In genomic region chr2:144522741-144523605, GRCh38 we compare ENCODE assay signal across 8 cellular contexts. TPM values are rescaled to one million over a fixed set of nuclear protein-coding genes. Genes with fewer than 3 reads are reported as not detected.
A peak's percentile ranks its signal among the peaks of the same experiment; 100 is the strongest.
DNase-seq lines count a peak whose midpoint lies in the region; ATAC-seq and TF ChIP-seq lines count a peak whose summit lies in the region.

No MANE protein-coding gene starts in this region.

- peak overlapping the region; percentile 91 for H4K8ac ChIP-seq in mesenchymal stem cell (ENCODE audit: low read length)

- H3K36me3 ChIP-seq in mesenchymal stem cell (ENCODE audit: control insufficient read depth in 1 of 2, insufficient read depth in 2 of 2, low read depth in 1 of 2, low read length in 2 of 2), result no peaks in the 10 kb centered on the region
- H3K36me3 ChIP-seq in upper lobe of right lung, result no peaks in the 10 kb centered on the region

- no peaks in the 10 kb centered on the region for H3K27me3 ChIP-seq in mesenchymal stem cell (ENCODE audit: control insufficient read depth in 1 of 2, insufficient read depth in 1 of 2, low read length in 2 of 2)
- no peaks in the 10 kb centered on the region for H3K27me3 ChIP-seq in upper lobe of right lung

- H2BK120ac ChIP-seq in mesenchymal stem cell (ENCODE audit: low read depth, low read length), result peak overlapping the region; percentile 97

- H3K18ac ChIP-seq in mesenchymal stem cell (ENCODE audit: low read depth in 1 of 2, low read length in 2 of 2), result peak overlapping the region; percentile 52 to 84

- intact Hi-C loops in upper lobe of right lung (cut with DNase I), result no loop called here

- no peaks in the 10 kb centered on the region for H3K9me3 ChIP-seq in mesenchymal stem cell (ENCODE audit: control insufficient read depth, low read length)
- H3K9me3 ChIP-seq in upper lobe of right lung, result no peaks in the 10 kb centered on the region

- DNase-seq in AG04449 (ENCODE audit: low read depth, low spot score) (no peak), NB4 (ENCODE audit: low read depth) (peak; percentile 68), mesenchymal stem cell (no peak), upper lobe of right lung (no peak), SW480 (ENCODE audit: low spot score) (no peak), epidermal melanocyte (ENCODE audit: insufficient read length, low spot score) (no peak)
- DNase-seq in central memory CD8-positive, alpha-beta T cell (ENCODE audit: low spot score in 2 of 2), result no peak

- H2AK5ac ChIP-seq in mesenchymal stem cell (ENCODE audit: low read length, severe bottlenecking), result no peak overlapping the region

- peak overlapping the region; percentile 87 for H2BK15ac ChIP-seq in mesenchymal stem cell (ENCODE audit: low read depth, poor library complexity, severe bottlenecking)

- POLR2A ChIA-PET in AG04449 (lab: Yijun Ruan, JAX), result interaction anchor here (0.6 kb wide), 1 partner anchor 318 kb away, joined by 3 read pairs; no protein-coding TSS in a partner anchor

- H3K4me3 Mint-ChIP-seq in central memory CD8-positive, alpha-beta T cell, result peak overlapping the region; percentile 80

- H3K27ac ChIP-seq in mesenchymal stem cell (ENCODE audit: low read length, poor library complexity, severe bottlenecking) (no peak overlapping the region), upper lobe of right lung (peak overlapping the region; percentile 89)

- H3K4me3 ChIP-seq in AG04449 (ENCODE audit: low read depth, low read length) (peak overlapping the region; percentile 63), NB4 (ENCODE audit: low read depth, low read length) (peak overlapping the region; percentile 74), mesenchymal stem cell (ENCODE audit: insufficient read depth in 1 of 2, low read depth in 1 of 2, low read length in 2 of 2) (peak overlapping the region; percentile 43 to 77), upper lobe of right lung (peak overlapping the region; percentile 54)

- peak overlapping the region; percentile 93 for H3K4me2 ChIP-seq in mesenchymal stem cell (ENCODE audit: low read length, poor library complexity, severe bottlenecking)

- peak overlapping the region; percentile 63 for H4K91ac ChIP-seq in mesenchymal stem cell (ENCODE audit: low read length)

- no peak for TF ChIP-seq POLR2A in NB4 (IDR thresholded peaks at IDR 0.05; ENCODE audit: extremely low read depth, insufficient read length)

- peak overlapping the region in 1 of 2 experiments; percentile 93 for H2BK12ac ChIP-seq in mesenchymal stem cell (ENCODE audit: low read length in 2 of 2)

- H3K9ac ChIP-seq in mesenchymal stem cell (ENCODE audit: low read length), result peak overlapping the region; percentile 91

- WGBS in mesenchymal stem cell, result 7% methylated on average over 19 of the region's 27 CpGs

- peak overlapping the region in 1 of 2 experiments; percentile 45 for H3K14ac ChIP-seq in mesenchymal stem cell (ENCODE audit: low read length in 2 of 2)

- peak overlapping the region; percentile 58 for H3K27ac Mint-ChIP-seq in central memory CD8-positive, alpha-beta T cell (ENCODE audit: low read depth)

- H3K4ac ChIP-seq in mesenchymal stem cell (ENCODE audit: low read depth in 1 of 2, low read length in 2 of 2), result peak overlapping the region in 1 of 2 experiments; percentile 71

- TF ChIP-seq CTCF in AG04449 (IDR thresholded peaks at IDR 0.05; ENCODE audit: insufficient read depth, low read length, missing control alignments) (no peak), NB4 (IDR thresholded peaks at IDR 0.05; ENCODE audit: low read depth, low read length) (no peak), upper lobe of right lung (IDR thresholded peaks at IDR 0.05) (no peak)

- peaks cover 17% of the 10 kb centered on the region for H3K27me3 Mint-ChIP-seq in central memory CD8-positive, alpha-beta T cell

- CTCF ChIA-PET in AG04449 (lab: Yijun Ruan, JAX), result interaction anchor here (1.0 kb wide), 1 partner anchor 16 kb away, joined by 3 read pairs; no protein-coding TSS in a partner anchor

- peaks cover 5% of the 10 kb centered on the region for H3K36me3 Mint-ChIP-seq in central memory CD8-positive, alpha-beta T cell (ENCODE audit: insufficient read depth)

- peaks cover 5% of the 10 kb centered on the region for H3K4me1 ChIP-seq in mesenchymal stem cell (ENCODE audit: control insufficient read depth, insufficient read depth, low read depth, low read length)
- peaks cover 11% of the 10 kb centered on the region for H3K4me1 ChIP-seq in upper lobe of right lung

- no peak overlapping the region for H2BK5ac ChIP-seq in mesenchymal stem cell (ENCODE audit: low read depth, low read length, poor library complexity, severe bottlenecking)

- peak overlapping the region; percentile 49 for H2AFZ ChIP-seq in mesenchymal stem cell (ENCODE audit: low read depth, low read length)

- no peaks in the 10 kb centered on the region for H3K9me3 Mint-ChIP-seq in central memory CD8-positive, alpha-beta T cell

- no peak for ATAC-seq in central memory CD8-positive, alpha-beta T cell (replicated peaks; ENCODE audit: extremely low read depth, poor library complexity, severe bottlenecking)
- peak; percentile 4 for ATAC-seq in upper lobe of right lung
- ATAC-seq in HG02588 (IDR thresholded peaks at IDR 0.05; ENCODE audit: unreplicated experiment), result no peak

- H3K4me1 Mint-ChIP-seq in central memory CD8-positive, alpha-beta T cell, result peaks cover 32% of the 10 kb centered on the region

- H3K79me1 ChIP-seq in mesenchymal stem cell (replicated peaks; ENCODE audit: low read length, poor library complexity, severe bottlenecking), result peaks cover 2% of the 10 kb centered on the region

- peak overlapping the region in 1 of 2 experiments; percentile 59 for H3K23ac ChIP-seq in mesenchymal stem cell (ENCODE audit: low read length in 2 of 2)

RNA-seq across cellular contexts. Expression of gene ZEB2, which starts 3.1 kb away (rescaled TPM):
- 62.5 TPM for polyA plus RNA-seq in mesenchymal stem cell (2013, experiment 1 of 2)
- 60.2 TPM for polyA plus RNA-seq in mesenchymal stem cell (2013, experiment 2 of 2)
- 178 TPM for total RNA-seq in upper lobe of right lung
